ENCODE assay signal across 19 cellular contexts in the genomic region with DNA sequence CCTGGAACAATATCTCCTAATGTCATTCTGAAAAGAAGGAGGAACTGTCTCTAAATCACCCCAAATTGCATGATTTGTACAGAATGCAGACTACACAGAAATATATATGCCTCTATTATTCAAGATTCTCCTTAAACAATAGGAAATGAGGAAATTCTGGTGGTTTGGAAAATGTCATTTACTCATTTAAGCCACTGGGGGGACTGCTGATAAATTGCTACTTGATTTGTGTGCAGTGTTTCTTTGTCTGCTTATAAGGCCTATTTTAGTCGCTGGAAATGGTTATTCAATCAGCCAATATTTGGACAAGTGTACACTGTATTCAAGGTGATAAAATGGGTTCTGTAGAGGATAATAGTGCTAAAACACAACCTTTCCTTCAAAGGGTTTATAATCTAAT.
DNase-seq lines count a peak whose midpoint lies in the region; ATAC-seq and TF ChIP-seq lines count a peak whose summit lies in the region.
"Had no signal": no experiment of that assay in that cellular context is flagged by ENCODE, and none has a peak within 500 bp of the region (broad histone marks: within the 10 kb centered on the region; RNA-seq: fewer than 3 reads in every experiment).

No MANE protein-coding gene starts in this region.

- DNase-seq in OCI-M1 (lab: John Stamatoyannopoulos, UW) (peak; percentile 29), kidney epithelial cell (ENCODE audit: low read depth) (no peak), NOMO-1 treated with dmso at 0.1 percent for 144 hours (lab: John Stamatoyannopoulos, UW; ENCODE audit: unreplicated experiment) (no peak), lower lobe of right lung (no peak)
- DNase-seq in activated CD4-positive, alpha-beta T cell treated with anti-CD3 and anti-CD28 coated beads, Interleukin-2, amount 50 U/mL, for 4 hours, result no peak
- DNase-seq: activated CD4-positive, alpha-beta T cell treated with anti-CD3 and anti-CD28 coated beads, Interleukin-2, amount 10 ng/mL, durations not matched to agents 7 days and 5 days; activated gamma-delta T cell; CD8-positive, alpha-beta memory T cell; EL; GM23248; Karpas-422; midbrain; NCI-H1436; NCI-H446 had no signal

- H3K27me3 ChIP-seq in kidney epithelial cell (ENCODE audit: control insufficient read depth, insufficient read depth, low read length) (no peaks in the 10 kb centered on the region), lower lobe of right lung (ENCODE audit: low read depth) (no peaks in the 10 kb centered on the region)
- H3K27me3 ChIP-seq: cardiac muscle cell, neutrophil had no signal

- no peak overlapping the region for H3K27ac ChIP-seq in 22Rv1
- no peak overlapping the region for H3K27ac ChIP-seq in lower lobe of right lung
- H3K27ac ChIP-seq: cardiac muscle cell, epithelial cell of prostate, GM23248, neutrophil had no signal

- TF ChIP-seq CTCF in 22Rv1 (IDR thresholded peaks at IDR 0.05) (peak; percentile 27; the same call in 1 of the 2 replicates), GM12872 (IDR thresholded peaks at IDR 0.05; ENCODE audit: insufficient read depth, low read depth, low read length) (peak; percentile 15; the same call in 1 of the 3 replicates), kidney epithelial cell (IDR thresholded peaks at IDR 0.05; ENCODE audit: insufficient read depth, low read length, poor library complexity, severe bottlenecking) (peak; percentile 28), lower lobe of right lung (IDR thresholded peaks at IDR 0.05) (no peak)

- no peaks in the 10 kb centered on the region for H3K4me1 ChIP-seq in lower lobe of right lung

- intact Hi-C loops in lower lobe of right lung (cut with DNase I), result no loop called here

- no peaks in the 10 kb centered on the region for H3K9me3 ChIP-seq in lower lobe of right lung
- H3K9me3 ChIP-seq: neutrophil had no signal

- H3K4me3 ChIP-seq in kidney epithelial cell (ENCODE audit: low read depth, low read length), result no peak overlapping the region
- H3K4me3 ChIP-seq in lower lobe of right lung, result no peak overlapping the region
- H3K4me3 ChIP-seq: cardiac muscle cell, GM23248 had no signal

- H3K36me3 ChIP-seq in kidney epithelial cell (ENCODE audit: control insufficient read depth, insufficient read depth, low read length) (no peaks in the 10 kb centered on the region), lower lobe of right lung (no peaks in the 10 kb centered on the region)
- H3K36me3 ChIP-seq: cardiac muscle cell, neutrophil had no signal

- ATAC-seq in lower lobe of right lung, result no peak
